16 cellular contexts compared by ENCODE assay signal in the genomic region with DNA sequence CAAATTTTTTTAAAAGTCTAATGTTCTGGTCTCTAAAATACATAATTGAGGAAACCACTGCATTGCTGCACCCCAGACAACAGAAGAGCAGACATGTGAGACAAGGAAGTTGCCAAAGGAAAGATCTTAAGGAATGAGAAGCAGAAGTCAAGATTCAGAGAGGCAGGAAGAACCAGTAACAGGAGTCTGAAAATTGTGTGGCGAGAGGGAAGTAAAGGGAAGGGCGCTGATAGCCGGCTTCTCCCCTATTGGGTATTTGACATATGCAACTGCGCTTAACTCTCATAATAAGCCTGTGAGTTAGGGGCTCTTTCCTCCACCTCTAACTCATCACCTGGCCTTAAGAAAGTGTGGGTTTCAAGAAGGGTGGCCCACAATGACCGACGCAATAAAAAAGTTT. TPM values are rescaled to one million over a fixed set of nuclear protein-coding genes. Genes with fewer than 3 reads are reported as not detected.
DNase-seq lines count a peak whose midpoint lies in the region; ATAC-seq, FAIRE-seq and TF ChIP-seq lines count a peak whose summit lies in the region.
"Had no signal": no experiment of that assay in that cellular context is flagged by ENCODE, and none has a peak within 500 bp of the region (broad histone marks: within the 10 kb centered on the region; RNA-seq: fewer than 3 reads in every experiment).

No MANE protein-coding gene starts in this region.

- TF ChIP-seq POLR2A in adrenal gland (IDR thresholded peaks at IDR 0.05) (no peak), Peyer's patch (IDR thresholded peaks at IDR 0.05) (no peak)

- H3K9me3 ChIP-seq in adrenal gland (replicated peaks in 1 of 3), result no peaks in the 10 kb centered on the region
- no peaks in the 10 kb centered on the region for H3K9me3 ChIP-seq in naive thymus-derived CD4-positive, alpha-beta T cell (ENCODE audit: control insufficient read depth in 2 of 3, low read length in 3 of 3)
- no peaks in the 10 kb centered on the region for H3K9me3 ChIP-seq in kidney (ENCODE audit: control insufficient read depth in 1 of 2, low read length in 2 of 2)
- no peaks in the 10 kb centered on the region for H3K9me3 ChIP-seq in Peyer's patch

- H3K9ac ChIP-seq in kidney (ENCODE audit: low read length in 2 of 2), result no peak overlapping the region

- ATAC-seq in naive thymus-derived CD4-positive, alpha-beta T cell, result peak; percentile 33
- ATAC-seq: HCT116 had no signal

- H3K27ac Mint-ChIP-seq in naive thymus-derived CD4-positive, alpha-beta T cell, result peak overlapping the region in 3 of 9 donors; percentile 10 to 69 (median 48)
- H3K27ac Mint-ChIP-seq: activated CD4-positive, alpha-beta memory T cell treated with anti-CD3 and anti-CD28 coated beads for 36 hours; activated naive CD8-positive, alpha-beta T cell treated with anti-CD3 and anti-CD28 coated beads, Interleukin-2, amount 10 ng/mL, durations not matched to agents 7 days and 5 days had no signal

- peak overlapping the region in 3 of 5 donors; percentile 30 to 87 (median 46) for H3K27ac ChIP-seq in adrenal gland
- H3K27ac ChIP-seq in naive thymus-derived CD4-positive, alpha-beta T cell (ENCODE audit: low read depth, low read length), result peak overlapping the region; percentile 13
- H3K27ac ChIP-seq in kidney (ENCODE audit: low read depth in 2 of 2, low read length in 2 of 2), result no peak overlapping the region
- H3K27ac ChIP-seq in Peyer's patch, result no peak overlapping the region

- H3K4me1 Mint-ChIP-seq in naive thymus-derived CD4-positive, alpha-beta T cell, result peaks cover 0 to 7% (median 0%) of the 10 kb centered on the region in 7 donors

- H3K4me3 Mint-ChIP-seq in naive thymus-derived CD4-positive, alpha-beta T cell, result no peak overlapping the region
- H3K4me3 Mint-ChIP-seq: activated CD4-positive, alpha-beta memory T cell treated with anti-CD3 and anti-CD28 coated beads for 36 hours; activated naive CD8-positive, alpha-beta T cell treated with anti-CD3 and anti-CD28 coated beads, Interleukin-2, amount 10 ng/mL, durations not matched to agents 7 days and 5 days had no signal

- peaks cover 4 to 37% (median 22%) of the 10 kb centered on the region in 5 donors for H3K36me3 Mint-ChIP-seq in naive thymus-derived CD4-positive, alpha-beta T cell

- H3K27me3 ChIP-seq in adrenal gland (no peaks in the 10 kb centered on the region), Peyer's patch (no peaks in the 10 kb centered on the region)
- H3K27me3 ChIP-seq in naive thymus-derived CD4-positive, alpha-beta T cell (ENCODE audit: control insufficient read depth in 2 of 2, insufficient read depth in 2 of 2, low read length in 2 of 2), result no peaks in the 10 kb centered on the region

- no peaks in the 10 kb centered on the region for H3K36me3 ChIP-seq in adrenal gland (replicated peaks in 1 of 2)
- peaks cover 0 to 14% (median 7%) of the 10 kb centered on the region in 3 experiments for H3K36me3 ChIP-seq in naive thymus-derived CD4-positive, alpha-beta T cell (ENCODE audit: control insufficient read depth in 2 of 3, insufficient read depth in 3 of 3, low read length in 3 of 3)
- peaks cover 0 to 4% of the 10 kb centered on the region in 2 donors for H3K36me3 ChIP-seq in kidney (ENCODE audit: control insufficient read depth in 1 of 2, insufficient read depth in 2 of 2, low read length in 2 of 2)
- peaks cover 0 to 19% (median 0%) of the 10 kb centered on the region in 3 donors for H3K36me3 ChIP-seq in Peyer's patch

- CTCF ChIA-PET in naive thymus-derived CD4-positive, alpha-beta T cell (lab: Charles Lee), result no interaction called here

- POLR2A ChIA-PET in naive thymus-derived CD4-positive, alpha-beta T cell (lab: Charles Lee), result no interaction called here

- H3K27me3 Mint-ChIP-seq in naive thymus-derived CD4-positive, alpha-beta T cell, result no peaks in the 10 kb centered on the region
- H3K27me3 Mint-ChIP-seq: activated CD4-positive, alpha-beta memory T cell treated with anti-CD3 and anti-CD28 coated beads for 36 hours; activated naive CD8-positive, alpha-beta T cell treated with anti-CD3 and anti-CD28 coated beads, Interleukin-2, amount 10 ng/mL, durations not matched to agents 7 days and 5 days had no signal

- H3K4me3 ChIP-seq in adrenal gland, result no peak overlapping the region
- no peak overlapping the region for H3K4me3 ChIP-seq in naive thymus-derived CD4-positive, alpha-beta T cell (ENCODE audit: low read length)
- H3K4me3 ChIP-seq in kidney (ENCODE audit: low read length in 2 of 2), result no peak overlapping the region
- no peak overlapping the region for H3K4me3 ChIP-seq in Peyer's patch

- no peak for TF ChIP-seq CTCF in adrenal gland (IDR thresholded peaks at IDR 0.05)
- TF ChIP-seq CTCF in kidney (IDR thresholded peaks at IDR 0.05; ENCODE audit: borderline replicate concordance, extremely low read depth, insufficient read depth), result no peak
- no peak for TF ChIP-seq CTCF in Peyer's patch (IDR thresholded peaks at IDR 0.05)

- H3K4me1 ChIP-seq in adrenal gland (replicated peaks in 1 of 2) (peaks cover 26% of the 10 kb centered on the region in 2 donors), kidney (ENCODE audit: control insufficient read depth in 1 of 2, insufficient read depth in 1 of 2, low read depth in 1 of 2, low read length in 2 of 2) (no peaks in the 10 kb centered on the region), Peyer's patch (no peaks in the 10 kb centered on the region)
- no peaks in the 10 kb centered on the region for H3K4me1 ChIP-seq in naive thymus-derived CD4-positive, alpha-beta T cell (ENCODE audit: control insufficient read depth in 2 of 2, insufficient read depth in 2 of 2, low read length in 2 of 2)

- 81 to 93% (median 90%) methylated on average over 6 of the region's 6 CpGs for WGBS in adrenal gland, 4 donors

- no peaks in the 10 kb centered on the region for H3K9me3 Mint-ChIP-seq in naive thymus-derived CD4-positive, alpha-beta T cell
- H3K9me3 Mint-ChIP-seq: activated CD4-positive, alpha-beta memory T cell treated with anti-CD3 and anti-CD28 coated beads for 36 hours had no signal

- no peak for FAIRE-seq in kidney (lab: Jason Lieb, UNC)
- FAIRE-seq: RCC 7860 had no signal

- DNase-seq in GF-D8 (lab: John Stamatoyannopoulos, UW) (peak; percentile 80), NOMO-1 treated with DMSO at 0.1 percent for 48 hours (lab: John Stamatoyannopoulos, UW; ENCODE audit: unreplicated experiment) (peak; percentile 46), adrenal gland (no peak), kidney (no peak), Peyer's patch (no peak)
- DNase-seq in naive thymus-derived CD4-positive, alpha-beta T cell, result no peak
- DNase-seq in activated CD8-positive, alpha-beta memory T cell treated with anti-CD3 and anti-CD28 coated beads, Interleukin-2, amount 50 U/mL, for 4 hours, result no peak
- DNase-seq in activated CD4-positive, alpha-beta T cell treated with anti-CD3 and anti-CD28 coated beads, Interleukin-2, amount 50 U/mL, for 1 hour, result no peak
- DNase-seq: activated CD4-positive, alpha-beta memory T cell treated with anti-CD3 and anti-CD28 coated beads for 36 hours; activated naive CD8-positive, alpha-beta T cell treated with anti-CD3 and anti-CD28 coated beads, Interleukin-2, amount 10 ng/mL, durations not matched to agents 7 days and 5 days; activated T-cell treated with anti-CD3 and anti-CD28 coated beads, Interleukin-2, amount 50 U/mL, for 48 hours; NCI-H1092 treated with DMSO at 0.1 percent for 48 hours; NCI-H69; SW 1271 had no signal

- intact Hi-C loops in adrenal gland (cut with DNase I), result no loop called here
- intact Hi-C loops in naive thymus-derived CD4-positive, alpha-beta T cell (cut with micrococcal nuclease), result no loop called here
- intact Hi-C loops in kidney (cut with DNase I), result no loop called here

RNA-seq across cellular contexts. Expression of a gene that starts 21.9 kb away (rescaled TPM):
- 1 to 10 TPM in 2 of 8 donors, under 1 TPM in 6; 0.11 to 1.2 (median 0.33) TPM for total RNA-seq in adrenal gland
- under 1 TPM; 0.07 to 0.33 (median 0.08) TPM for polyA plus RNA-seq in adrenal gland
- total RNA-seq in naive thymus-derived CD4-positive, alpha-beta T cell, result 10 to 100 TPM in 1 of 5 experiments, under 1 TPM in 2, not detected in 2; 0.16 to 16.2 (median 0.42) TPM
- polyA plus RNA-seq in naive thymus-derived CD4-positive, alpha-beta T cell, result not detected
- 0.19 TPM for total RNA-seq in kidney
- polyA plus RNA-seq in kidney (ENCODE audit: insufficient read depth, low read depth, low replicate concordance), result not detected
- total RNA-seq in Peyer's patch, result 1 to 10 TPM in 3 of 4 donors, under 1 TPM in 1; 0.85 to 2.5 (median 1.1) TPM

RNA-seq across cellular contexts. Expression of a gene that starts 27.2 kb away (rescaled TPM):
- total RNA-seq in adrenal gland (10 to 100 TPM; 13.5 to 32.0 (median 24.0) TPM), kidney (20.8 TPM), Peyer's patch (10 to 100 TPM; 13.7 to 59.4 (median 16.8) TPM)
- polyA plus RNA-seq in adrenal gland (10 to 100 TPM; 34.5 to 46.1 (median 36.9) TPM), kidney (ENCODE audit: insufficient read depth, low read depth, low replicate concordance) (18.2 TPM)
- 10 to 100 TPM; 20.6 to 41.3 (median 31.1) TPM for total RNA-seq in naive thymus-derived CD4-positive, alpha-beta T cell
- 10 to 100 TPM; 15.0 to 19.4 TPM for polyA plus RNA-seq in naive thymus-derived CD4-positive, alpha-beta T cell

Comparison
In these comparisons a context has a peak if more than half of its experiments do, and no peak if none do; other contexts are left out.
1. DNase-seq: peak in GF-D8 (single experiment) and NOMO-1 treated with DMSO at 0.1 percent for 48 hours (single experiment); none in adrenal gland (0 of 7), naive thymus-derived CD4-positive, alpha-beta T cell (0 of 9), kidney (single experiment), activated CD8-positive, alpha-beta memory T cell treated with anti-CD3 and anti-CD28 coated beads, Interleukin-2, amount 50 U/mL, for 4 hours (single experiment), Peyer's patch (0 of 3) and activated CD4-positive, alpha-beta T cell treated with anti-CD3 and anti-CD28 coated beads, Interleukin-2, amount 50 U/mL, for 1 hour (single experiment).
2. H3K27ac ChIP-seq: peak in adrenal gland (3 of 5) and naive thymus-derived CD4-positive, alpha-beta T cell (single experiment); none in kidney (0 of 2) and Peyer's patch (0 of 4).